Comparison of ENCODE assay signal across 10 cellular contexts in genomic region chr2:168583064-168583709, GRCh38.
DNase-seq lines count a peak whose midpoint lies in the region; ATAC-seq lines count a peak whose summit lies in the region.
"Had no signal": no experiment of that assay in that cellular context is flagged by ENCODE, and none has a peak within 500 bp of the region (broad histone marks: within the 10 kb centered on the region; RNA-seq: fewer than 3 reads in every experiment).

No MANE protein-coding gene starts in this region.

- peak overlapping the region; percentile 40 for H3K4me3 ChIP-seq in endocrine pancreas (ENCODE audit: control insufficient read depth, insufficient read depth, low read length)
- H3K4me3 ChIP-seq: BLaER1 treated with 17β-estradiol and CSF1 and Interleukin-3, amounts not matched to agents 10 nM and 100 nM; uterus had no signal

- no peaks in the 10 kb centered on the region for H3K27me3 ChIP-seq in endocrine pancreas (ENCODE audit: control insufficient read depth, insufficient read depth, low read length)
- H3K27me3 ChIP-seq: BLaER1 treated with 17β-estradiol and CSF1 and Interleukin-3, amounts not matched to agents 10 nM and 100 nM; uterus had no signal

- POLR2A ChIA-PET in activated CD4-positive, alpha-beta T cell treated with anti-CD3 and anti-CD28 coated beads, Interleukin-2, amount 10 ng/mL, durations not matched to agents 7 days and 5 days (lab: Charles Lee) = no interaction called here

- H3K9me3 Mint-ChIP-seq in activated CD4-positive, alpha-beta T cell treated with anti-CD3 and anti-CD28 coated beads, Interleukin-2, amount 10 ng/mL, durations not matched to agents 7 days and 5 days = peaks cover 7% of the 10 kb centered on the region

- no peaks in the 10 kb centered on the region for H3K9me3 ChIP-seq in endocrine pancreas (ENCODE audit: control insufficient read depth, low read length)
- H3K9me3 ChIP-seq: uterus had no signal

- no peak overlapping the region for H3K4me3 Mint-ChIP-seq in activated CD4-positive, alpha-beta T cell treated with anti-CD3 and anti-CD28 coated beads, Interleukin-2, amount 10 ng/mL, durations not matched to agents 7 days and 5 days

- H3K9ac ChIP-seq in endocrine pancreas (ENCODE audit: control insufficient read depth, insufficient read depth, low read length) = no peak overlapping the region
- H3K9ac ChIP-seq: BLaER1 treated with 17β-estradiol and CSF1 and Interleukin-3, amounts not matched to agents 10 nM and 100 nM had no signal

- no peaks in the 10 kb centered on the region for H3K27me3 Mint-ChIP-seq in activated CD4-positive, alpha-beta T cell treated with anti-CD3 and anti-CD28 coated beads, Interleukin-2, amount 10 ng/mL, durations not matched to agents 7 days and 5 days

- DNase-seq in activated CD4-positive, alpha-beta T cell treated with anti-CD3 and anti-CD28 coated beads, Interleukin-2, amount 10 ng/mL, durations not matched to agents 7 days and 5 days = no peak
- DNase-seq in activated CD4-positive, alpha-beta T cell treated with anti-CD3 and anti-CD28 coated beads for 1 hour = no peak
- DNase-seq in stromal cell of bone marrow (ENCODE audit: low read depth) (peak; percentile 49), NCI-H526 treated with DMSO at 0.1 percent for 48 hours (lab: John Stamatoyannopoulos, UW) (no peak), SKM-1 treated with dmso at 0.1 percent for 144 hours (lab: John Stamatoyannopoulos, UW; ENCODE audit: unreplicated experiment) (no peak)

- H3K27ac Mint-ChIP-seq in activated CD4-positive, alpha-beta T cell treated with anti-CD3 and anti-CD28 coated beads, Interleukin-2, amount 10 ng/mL, durations not matched to agents 7 days and 5 days = peak overlapping the region; percentile 60

- no peaks in the 10 kb centered on the region for H3K36me3 ChIP-seq in endocrine pancreas (ENCODE audit: control insufficient read depth, insufficient read depth, low read length)
- H3K36me3 ChIP-seq: uterus had no signal

- ATAC-seq in HG03354 (IDR thresholded peaks at IDR 0.05; ENCODE audit: poor library complexity, severe bottlenecking, unreplicated experiment) = peak; percentile 69
- ATAC-seq in GM21360 (IDR thresholded peaks at IDR 0.05; ENCODE audit: unreplicated experiment) = no peak

- H3K4me1 ChIP-seq in endocrine pancreas (ENCODE audit: control insufficient read depth, insufficient read depth, low read length) = peaks cover 27% of the 10 kb centered on the region

- peaks cover 21% of the 10 kb centered on the region for H3K36me3 Mint-ChIP-seq in activated CD4-positive, alpha-beta T cell treated with anti-CD3 and anti-CD28 coated beads, Interleukin-2, amount 10 ng/mL, durations not matched to agents 7 days and 5 days (ENCODE audit: low read depth)

- CTCF ChIA-PET in activated CD4-positive, alpha-beta T cell treated with anti-CD3 and anti-CD28 coated beads, Interleukin-2, amount 10 ng/mL, durations not matched to agents 7 days and 5 days (lab: Charles Lee) = interaction anchor here (0.7 to 1.7 kb wide), 2 partner anchors 12 to 26 kb away, joined by 3 to 4 read pairs; no protein-coding TSS in a partner anchor

- H3K4me1 Mint-ChIP-seq in activated CD4-positive, alpha-beta T cell treated with anti-CD3 and anti-CD28 coated beads, Interleukin-2, amount 10 ng/mL, durations not matched to agents 7 days and 5 days = peaks cover 29% of the 10 kb centered on the region
